ENCODE assay signal across 9 cellular contexts in genomic region chr19:36113425-36113824, GRCh38. TPM values are rescaled to one million over a fixed set of nuclear protein-coding genes. Genes with fewer than 3 reads are reported as not detected.
DNase-seq lines count a peak whose midpoint lies in the region; ATAC-seq lines count a peak whose summit lies in the region.
"Had no signal": no experiment of that assay in that cellular context is flagged by ENCODE, and none has a peak within 500 bp of the region (broad histone marks: within the 10 kb centered on the region; RNA-seq: fewer than 3 reads in every experiment).

No MANE protein-coding gene starts in this region.

- intact Hi-C loops in activated T-helper 2 cell treated with anti-CD3 and anti-CD28 coated beads, Interferon-gamma antibody, Interleukin-2, Interleukin-4, amounts not matched to agents 10 μg/mL and 5 μg/mL and 100 μg/mL, durations not matched to agents 14 hours and 24 hours and 36 hours (cut with micrococcal nuclease) = loop anchor here (10.0 kb wide), 1 partner anchor 469 kb away; the partner anchor contains the start of genes COX6B1 and ETV2

- H3K4me1 Mint-ChIP-seq in activated T-cell treated with anti-CD3 and anti-CD28 coated beads, Interleukin-2, amount 50 U/mL, for 72 hours (ENCODE audit: low read depth) = peaks cover 39% of the 10 kb centered on the region
- peaks cover 21% of the 10 kb centered on the region for H3K4me1 Mint-ChIP-seq in activated T-helper 2 cell treated with anti-CD3 and anti-CD28 coated beads, Interferon-gamma antibody, Interleukin-2, Interleukin-4, amounts not matched to agents 10 μg/mL and 5 μg/mL and 100 μg/mL, durations not matched to agents 14 hours and 24 hours and 36 hours (ENCODE audit: low read depth)

- no peaks in the 10 kb centered on the region for H3K9me3 Mint-ChIP-seq in activated T-cell treated with anti-CD3 and anti-CD28 coated beads, Interleukin-2, amount 50 U/mL, for 72 hours
- H3K9me3 Mint-ChIP-seq in activated T-helper 2 cell treated with anti-CD3 and anti-CD28 coated beads, Interferon-gamma antibody, Interleukin-2, Interleukin-4, amounts not matched to agents 10 μg/mL and 5 μg/mL and 100 μg/mL, durations not matched to agents 14 hours and 24 hours and 36 hours = no peaks in the 10 kb centered on the region

- no peak for ATAC-seq in activated T-cell treated with anti-CD3 and anti-CD28 coated beads, Interleukin-2, amount 50 U/mL, for 72 hours (replicated peaks in 1 of 2)

- no peak for DNase-seq in activated T-cell treated with anti-CD3 and anti-CD28 coated beads, Interleukin-2, amount 50 U/mL, for 72 hours
- no peak for DNase-seq in activated T-cell treated with anti-CD3 and anti-CD28 coated beads, Interleukin-2, amount 50 U/mL, for 48 hours
- DNase-seq in activated T-helper 2 cell treated with anti-CD3 and anti-CD28 coated beads, Interferon-gamma antibody, Interleukin-2, Interleukin-4, amounts not matched to agents 10 μg/mL and 5 μg/mL and 100 μg/mL, durations not matched to agents 14 hours and 24 hours and 36 hours (ENCODE audit: low spot score) = no peak
- DNase-seq in NCI-H187 (lab: John Stamatoyannopoulos, UW) (no peak), NCI-H2171 (lab: John Stamatoyannopoulos, UW) (no peak), G401 (ENCODE audit: low spot score) (no peak)

- peak overlapping the region; percentile 88; the same call in 1 of the 2 replicates for H3K4me3 ChIP-seq in iPS-18c (ENCODE audit: insufficient read depth, low read depth, low read length)

- peak overlapping the region; percentile 69 for H3K27ac Mint-ChIP-seq in activated T-cell treated with anti-CD3 and anti-CD28 coated beads, Interleukin-2, amount 50 U/mL, for 72 hours
- H3K27ac Mint-ChIP-seq in activated T-helper 2 cell treated with anti-CD3 and anti-CD28 coated beads, Interferon-gamma antibody, Interleukin-2, Interleukin-4, amounts not matched to agents 10 μg/mL and 5 μg/mL and 100 μg/mL, durations not matched to agents 14 hours and 24 hours and 36 hours = peak overlapping the region; percentile 89

- no peaks in the 10 kb centered on the region for H3K27me3 Mint-ChIP-seq in activated T-cell treated with anti-CD3 and anti-CD28 coated beads, Interleukin-2, amount 50 U/mL, for 72 hours (ENCODE audit: low read depth)
- no peaks in the 10 kb centered on the region for H3K27me3 Mint-ChIP-seq in activated T-helper 2 cell treated with anti-CD3 and anti-CD28 coated beads, Interferon-gamma antibody, Interleukin-2, Interleukin-4, amounts not matched to agents 10 μg/mL and 5 μg/mL and 100 μg/mL, durations not matched to agents 14 hours and 24 hours and 36 hours (ENCODE audit: low read depth)

- peak overlapping the region; percentile 79 for H3K27ac ChIP-seq in temporal lobe (ENCODE audit: low read depth, low read length)

- no peaks in the 10 kb centered on the region for H3K9me3 ChIP-seq in iPS-18c (ENCODE audit: control insufficient read depth, insufficient read depth, low read length)

- peaks cover 9 to 13% of the 10 kb centered on the region in 2 donors for H3K36me3 Mint-ChIP-seq in activated T-cell treated with anti-CD3 and anti-CD28 coated beads, Interleukin-2, amount 50 U/mL, for 72 hours (ENCODE audit: insufficient read depth in 2 of 2)
- H3K36me3 Mint-ChIP-seq in activated T-helper 2 cell treated with anti-CD3 and anti-CD28 coated beads, Interferon-gamma antibody, Interleukin-2, Interleukin-4, amounts not matched to agents 10 μg/mL and 5 μg/mL and 100 μg/mL, durations not matched to agents 14 hours and 24 hours and 36 hours (ENCODE audit: low read depth) = peaks cover 37% of the 10 kb centered on the region

- in situ Hi-C loops in G401 (cut with HindIII; ENCODE audit: low sequenced_read_pairs) = no loop called here

- H3K4me3 Mint-ChIP-seq in activated T-cell treated with anti-CD3 and anti-CD28 coated beads, Interleukin-2, amount 50 U/mL, for 72 hours = peak overlapping the region; percentile 97 to 98
- H3K4me3 Mint-ChIP-seq in activated T-helper 2 cell treated with anti-CD3 and anti-CD28 coated beads, Interferon-gamma antibody, Interleukin-2, Interleukin-4, amounts not matched to agents 10 μg/mL and 5 μg/mL and 100 μg/mL, durations not matched to agents 14 hours and 24 hours and 36 hours (ENCODE audit: low read depth) = peak overlapping the region; percentile 90

RNA-seq across cellular contexts. Expression of gene POLR2I, which starts 1.2 kb away (rescaled TPM):
- total RNA-seq in activated T-cell treated with anti-CD3 and anti-CD28 coated beads, Interleukin-2, amount 50 U/mL, for 72 hours = 10 to 100 TPM; 38.6 to 55.0 TPM
- 68.9 and 75.3 TPM in 2 replicates for total RNA-seq in activated T-helper 2 cell treated with anti-CD3 and anti-CD28 coated beads, Interferon-gamma antibody, Interleukin-2, Interleukin-4, amounts not matched to agents 10 μg/mL and 5 μg/mL and 100 μg/mL, durations not matched to agents 14 hours and 24 hours and 36 hours
- 41.8 TPM for total RNA-seq in temporal lobe
- 120 and 122 TPM in 2 replicates for total RNA-seq in G401 (2014; rRNA removed; shearing (Covaris generic))

RNA-seq across cellular contexts. Expression of gene TBCB, which starts 1.8 kb away (rescaled TPM):
- total RNA-seq in activated T-cell treated with anti-CD3 and anti-CD28 coated beads, Interleukin-2, amount 50 U/mL, for 72 hours = 10 to 100 TPM; 86.2 to 86.8 TPM
- 143 and 147 TPM in 2 replicates for total RNA-seq in activated T-helper 2 cell treated with anti-CD3 and anti-CD28 coated beads, Interferon-gamma antibody, Interleukin-2, Interleukin-4, amounts not matched to agents 10 μg/mL and 5 μg/mL and 100 μg/mL, durations not matched to agents 14 hours and 24 hours and 36 hours
- 274 TPM for total RNA-seq in temporal lobe
- total RNA-seq in G401 (2014; rRNA removed; shearing (Covaris generic)) = 314 and 477 TPM in 2 replicates

RNA-seq across cellular contexts. Expression of gene OVOL3, which starts 2.5 kb away (rescaled TPM):
- under 1 TPM in 1 of 2 donors, not detected in 1; 0.39 TPM for total RNA-seq in activated T-cell treated with anti-CD3 and anti-CD28 coated beads, Interleukin-2, amount 50 U/mL, for 72 hours
- not detected in 2 replicates for total RNA-seq in activated T-helper 2 cell treated with anti-CD3 and anti-CD28 coated beads, Interferon-gamma antibody, Interleukin-2, Interleukin-4, amounts not matched to agents 10 μg/mL and 5 μg/mL and 100 μg/mL, durations not matched to agents 14 hours and 24 hours and 36 hours
- total RNA-seq in temporal lobe = not detected
- not detected in 2 replicates for total RNA-seq in G401 (2014; rRNA removed; shearing (Covaris generic))
- total RNA-seq: myocyte had no signal

RNA-seq across cellular contexts. Expression of gene CAPNS1, which starts 26.4 kb away (rescaled TPM):
- total RNA-seq in activated T-cell treated with anti-CD3 and anti-CD28 coated beads, Interleukin-2, amount 50 U/mL, for 72 hours = 100 to 1,000 TPM; 361 to 382 TPM
- total RNA-seq in activated T-helper 2 cell treated with anti-CD3 and anti-CD28 coated beads, Interferon-gamma antibody, Interleukin-2, Interleukin-4, amounts not matched to agents 10 μg/mL and 5 μg/mL and 100 μg/mL, durations not matched to agents 14 hours and 24 hours and 36 hours = 424 and 431 TPM in 2 replicates
- total RNA-seq in temporal lobe = 78.7 TPM
- total RNA-seq in G401 (2014; rRNA removed; shearing (Covaris generic)) = 266 and 370 TPM in 2 replicates

RNA-seq across cellular contexts. Expression of gene COX7A1, which starts 38.8 kb away (rescaled TPM):
- total RNA-seq in activated T-cell treated with anti-CD3 and anti-CD28 coated beads, Interleukin-2, amount 50 U/mL, for 72 hours = not detected
- not detected in 2 replicates for total RNA-seq in activated T-helper 2 cell treated with anti-CD3 and anti-CD28 coated beads, Interferon-gamma antibody, Interleukin-2, Interleukin-4, amounts not matched to agents 10 μg/mL and 5 μg/mL and 100 μg/mL, durations not matched to agents 14 hours and 24 hours and 36 hours
- total RNA-seq in temporal lobe = 1.5 TPM
- total RNA-seq in G401 (2014; rRNA removed; shearing (Covaris generic)) = not detected in 2 replicates
- total RNA-seq: myocyte had no signal
